ENCODE assay signal across 8 cellular contexts in genomic region chr11:10304495-10305261, GRCh38. TPM values are rescaled to one million over a fixed set of nuclear protein-coding genes. Genes with fewer than 3 reads are reported as not detected.
DNase-seq lines count a peak whose midpoint lies in the region; ATAC-seq and TF ChIP-seq lines count a peak whose summit lies in the region.

ADM (plus strand) TSS chr11:10305073; CDS start chr11:10305701, 628 bp downstream.

- H3K4me3 ChIP-seq in GM12864 (ENCODE audit: low read depth, low read length) (peak within 1 kb of the TSS; percentile 74), fibroblast of mammary gland (ENCODE audit: control insufficient read depth, low read depth, low read length) (peak within 1 kb of the TSS; percentile 98), muscle layer of colon (ENCODE audit: low read depth in 1 of 2, low read length in 2 of 2) (peak within 1 kb of the TSS; percentile 78 to 85), thyroid gland (replicated peaks in 1 of 3) (peak within 1 kb of the TSS; percentile 27 to 73 (median 40))

- 3% methylated on average over 18 to 35 of the region's 48 CpGs for WGBS in thyroid gland, 2 donors

- H3K27me3 Mint-ChIP-seq in activated T-cell treated with anti-CD3 and anti-CD28 coated beads, Interleukin-2, amount 50 U/mL, for 4 hours (ENCODE audit: low read depth), result peaks cover 35% of the 10 kb centered on the region

- peak; percentile 49 for TF ChIP-seq CTCF in GM12864 (IDR thresholded peaks at IDR 0.05; ENCODE audit: low read depth, low read length, missing control alignments)
- TF ChIP-seq CTCF in fibroblast of mammary gland (conservative IDR thresholded peaks at IDR 0.05; ENCODE audit: control insufficient read depth, insufficient read depth, low read depth, low read length), result no peak
- peak; percentile 19 to 42 (median 35) for TF ChIP-seq CTCF in thyroid gland (IDR thresholded peaks at IDR 0.05)

- H3K9me3 Mint-ChIP-seq in activated T-cell treated with anti-CD3 and anti-CD28 coated beads, Interleukin-2, amount 50 U/mL, for 4 hours, result no peaks in the 10 kb centered on the region

- peaks cover 38% of the 10 kb centered on the region for H3K4me1 ChIP-seq in muscle layer of colon (ENCODE audit: insufficient read depth, low read length)
- peaks cover 51 to 52% of the 10 kb centered on the region in 2 donors for H3K4me1 ChIP-seq in thyroid gland

- peak within 1 kb of the TSS; percentile 94 for H3K27ac ChIP-seq in muscle layer of colon (ENCODE audit: low read depth, low read length)
- peak within 1 kb of the TSS; percentile 47 to 97 (median 88) for H3K27ac ChIP-seq in thyroid gland

- peaks cover 51% of the 10 kb centered on the region for H3K4me1 Mint-ChIP-seq in activated T-cell treated with anti-CD3 and anti-CD28 coated beads, Interleukin-2, amount 50 U/mL, for 4 hours (ENCODE audit: low read depth)

- no peak for ATAC-seq in activated T-cell treated with anti-CD3 and anti-CD28 coated beads, Interleukin-2, amount 50 U/mL, for 4 hours
- ATAC-seq in HG03469 (IDR thresholded peaks at IDR 0.05; ENCODE audit: unreplicated experiment), result no peak

- no peaks in the 10 kb centered on the region for H3K27me3 ChIP-seq in muscle layer of colon (ENCODE audit: control insufficient read depth in 1 of 2, insufficient read depth in 2 of 2, low read length in 2 of 2)
- no peaks in the 10 kb centered on the region for H3K27me3 ChIP-seq in thyroid gland

- H3K36me3 ChIP-seq in muscle layer of colon (ENCODE audit: insufficient read depth, low read length) (no peaks in the 10 kb centered on the region), thyroid gland (no peaks in the 10 kb centered on the region)

- H3K9me3 ChIP-seq in muscle layer of colon (ENCODE audit: low read length) (no peaks in the 10 kb centered on the region), thyroid gland (no peaks in the 10 kb centered on the region)

- H3K4me3 Mint-ChIP-seq in activated T-cell treated with anti-CD3 and anti-CD28 coated beads, Interleukin-2, amount 50 U/mL, for 4 hours, result peak within 1 kb of the TSS; percentile 96

- intact Hi-C loops in thyroid gland (cut with DNase I), result loop anchor here (5.0 kb wide), 2 partner anchors 92 to 307 kb away; no protein-coding TSS in a partner anchor

- peak within 1 kb of the TSS; percentile 98 for H3K9ac ChIP-seq in muscle layer of colon (ENCODE audit: low read length)

- DNase-seq in AG08395 (ENCODE audit: low spot score) (peak; percentile 94), GM12864 (ENCODE audit: low read depth) (no peak), NCI-H2196 treated with DMSO at 0.1 percent for 48 hours (lab: John Stamatoyannopoulos, UW; ENCODE audit: unreplicated experiment) (peak; percentile 56), fibroblast of mammary gland (ENCODE audit: low read depth) (peak; percentile 89), thyroid gland (peak; percentile 82 to 85)
- DNase-seq in activated T-cell treated with anti-CD3 and anti-CD28 coated beads, Interleukin-2, amount 50 U/mL, for 4 hours, result peak; percentile 25

- peak; percentile 68 to 92 for TF ChIP-seq POLR2A in thyroid gland (IDR thresholded peaks at IDR 0.05)

- no peaks in the 10 kb centered on the region for H3K36me3 Mint-ChIP-seq in activated T-cell treated with anti-CD3 and anti-CD28 coated beads, Interleukin-2, amount 50 U/mL, for 4 hours (ENCODE audit: insufficient read depth)

RNA-seq across cellular contexts. Expression of gene ADM, which starts in this region (rescaled TPM):
- under 1 TPM in 2 of 3 donors, not detected in 1; 0.43 TPM for total RNA-seq in activated T-cell treated with anti-CD3 and anti-CD28 coated beads, Interleukin-2, amount 50 U/mL, for 4 hours
- total RNA-seq in thyroid gland, result 10 to 100 TPM in 3 of 4 donors, 1 to 10 TPM in 1; 8.0 to 69.1 (median 20.5) TPM

Comparison
In these comparisons a context has a peak if more than half of its experiments do, and no peak if none do; other contexts are left out.
1. RNA of gene ADM (total RNA-seq): 8.0 to 69.1 TPM in thyroid gland; 0.43 TPM in activated T-cell treated with anti-CD3 and anti-CD28 coated beads, Interleukin-2, amount 50 U/mL, for 4 hours; every median in the first group is over 4 times any median in the second.
2. Peak in DNase-seq in activated T-cell treated with anti-CD3 and anti-CD28 coated beads, Interleukin-2, amount 50 U/mL, for 4 hours; RNA of the gene not detected or under 1 TPM.
3. H3K4me3 ChIP-seq: peak in every context shown above with its lines; median percentile 98 in fibroblast of mammary gland; 82 in muscle layer of colon; 74 in GM12864; 40 in thyroid gland.